Comparison of ENCODE assay signal across 8 cellular contexts in genomic region chr11:6319879-6320410, GRCh38. TPM values are rescaled to one million over a fixed set of nuclear protein-coding genes. Genes with fewer than 3 reads are reported as not detected.
A peak's percentile ranks its signal among the peaks of the same experiment; 100 is the strongest.
DNase-seq lines count a peak whose midpoint lies in the region; ATAC-seq and TF ChIP-seq lines count a peak whose summit lies in the region.

No MANE protein-coding gene starts in this region.

- no peaks in the 10 kb centered on the region for H3K9me3 Mint-ChIP-seq in stimulated activated effector memory CD8-positive, alpha-beta T cell treated with anti-CD3 and anti-CD28 coated beads, Interleukin-12 subunit alpha, Interleukin-12 subunit beta, amount 100 ng/mL, for 72 hours

- intact Hi-C loops in PC-9 (cut with micrococcal nuclease; ENCODE audit: unreplicated experiment): loop anchor here (2.0 kb wide), 1 partner anchor 85 kb away; the partner anchor contains the start of gene FHIP1B
- intact Hi-C loops in colonic mucosa (cut with DNase I): loop anchor here (5.0 kb wide), 1 partner anchor 298 kb away; no protein-coding TSS in a partner anchor

- H3K36me3 Mint-ChIP-seq in stimulated activated effector memory CD8-positive, alpha-beta T cell treated with anti-CD3 and anti-CD28 coated beads, Interleukin-12 subunit alpha, Interleukin-12 subunit beta, amount 100 ng/mL, for 72 hours: peaks cover 25% of the 10 kb centered on the region

- peak; percentile 36 for ATAC-seq in GM21619 (IDR thresholded peaks at IDR 0.05; ENCODE audit: unreplicated experiment)
- ATAC-seq in stimulated activated effector memory CD8-positive, alpha-beta T cell treated with anti-CD3 and anti-CD28 coated beads, Interleukin-12 subunit alpha, Interleukin-12 subunit beta, amount 100 ng/mL, for 72 hours: peak; percentile 47

- H3K27me3 ChIP-seq in PC-9 (ENCODE audit: insufficient read depth, low read depth): no peaks in the 10 kb centered on the region
- no peaks in the 10 kb centered on the region for H3K27me3 ChIP-seq in colonic mucosa
- H3K27me3 ChIP-seq in layer of hippocampus (ENCODE audit: control insufficient read depth, insufficient read depth, low read length): peaks cover 2% of the 10 kb centered on the region

- peak overlapping the region; percentile 81 for H3K4me3 Mint-ChIP-seq in stimulated activated effector memory CD8-positive, alpha-beta T cell treated with anti-CD3 and anti-CD28 coated beads, Interleukin-12 subunit alpha, Interleukin-12 subunit beta, amount 100 ng/mL, for 72 hours

- H3K36me3 ChIP-seq in PC-9 (ENCODE audit: low read depth) (no peaks in the 10 kb centered on the region), colonic mucosa (no peaks in the 10 kb centered on the region)

- H3K4me1 Mint-ChIP-seq in stimulated activated effector memory CD8-positive, alpha-beta T cell treated with anti-CD3 and anti-CD28 coated beads, Interleukin-12 subunit alpha, Interleukin-12 subunit beta, amount 100 ng/mL, for 72 hours: peaks cover 36% of the 10 kb centered on the region

- CTCF ChIA-PET in PC-9 (lab: Charles Lee): no interaction called here

- no peaks in the 10 kb centered on the region for H4K20me1 ChIP-seq in PC-9 (ENCODE audit: insufficient read depth)

- H3K27ac Mint-ChIP-seq in stimulated activated effector memory CD8-positive, alpha-beta T cell treated with anti-CD3 and anti-CD28 coated beads, Interleukin-12 subunit alpha, Interleukin-12 subunit beta, amount 100 ng/mL, for 72 hours: peak overlapping the region; percentile 96

- H3K9me2 ChIP-seq in PC-9 (ENCODE audit: insufficient read depth): no peaks in the 10 kb centered on the region

- peak overlapping the region; percentile 16 to 90 for H3K9ac ChIP-seq in colonic mucosa (ENCODE audit: low read depth in 2 of 2, low read length in 2 of 2)

- H3K4me2 ChIP-seq in PC-9: peak overlapping the region; percentile 68

- H3K4me3 ChIP-seq in PC-9: peak overlapping the region; percentile 46
- peak overlapping the region; percentile 57 for H3K4me3 ChIP-seq in colonic mucosa

- no peaks in the 10 kb centered on the region for H3K9me3 ChIP-seq in PC-9 (ENCODE audit: insufficient read depth, low read depth)
- no peaks in the 10 kb centered on the region for H3K9me3 ChIP-seq in colonic mucosa

- no peaks in the 10 kb centered on the region for H3F3A ChIP-seq in PC-9 (ENCODE audit: insufficient read depth, low read depth)

- H2AFZ ChIP-seq in PC-9: peak overlapping the region; percentile 69

- H3K4me1 ChIP-seq in PC-9 (replicated peaks; ENCODE audit: insufficient read depth) (no peaks in the 10 kb centered on the region), colonic mucosa (no peaks in the 10 kb centered on the region)

- BruUV-seq in PC-9 (replicated peaks; lab: Mats Ljungman, UMichigan): no TSS peak

- no peaks in the 10 kb centered on the region for H3K79me2 ChIP-seq in PC-9 (ENCODE audit: low read depth)

- H3K27ac ChIP-seq in PC-9 (no peak overlapping the region), colonic mucosa (peak overlapping the region; percentile 97), layer of hippocampus (ENCODE audit: low read depth, low read length) (peak overlapping the region; percentile 87)

- TF ChIP-seq CTCF in PC-9 (conservative IDR thresholded peaks at IDR 0.05) (no peak), colonic mucosa (IDR thresholded peaks at IDR 0.05) (no peak)

- DNase-seq in EL (peak; percentile 96), PC-9 (peak in 1 of 2 experiments; percentile 82), colonic mucosa (peak; percentile 90), H4 (ENCODE audit: low spot score) (no peak), occipital lobe (lab: John Stamatoyannopoulos, UW) (no peak)
- peak in 1 of 2 donors; percentile 22 for DNase-seq in stimulated activated effector memory CD8-positive, alpha-beta T cell treated with anti-CD3 and anti-CD28 coated beads, Interleukin-12 subunit alpha, Interleukin-12 subunit beta, amount 100 ng/mL, for 72 hours (ENCODE audit: low spot score in 2 of 2)

- POLR2A ChIA-PET in PC-9 (lab: Charles Lee; ENCODE audit: unreplicated experiment): interaction anchor here (0.6 to 0.7 kb wide), 2 partner anchors 32 to 36 kb away, joined by 3 read pairs; no protein-coding TSS in a partner anchor

RNA-seq across cellular contexts. Expression of gene CAVIN3, which starts 0.4 kb away (rescaled TPM):
- total RNA-seq in PC-9 (2021): 25.7 and 26.0 TPM in 2 replicates
- 10 to 100 TPM in 1 of 2 donors, 1 to 10 TPM in 1; 6.5 to 15.4 TPM for total RNA-seq in colonic mucosa
- 0.27 and 0.41 TPM in 2 replicates for total RNA-seq in H4 (2014; rRNA removed; shearing (Covaris generic))
- 2.5 TPM for total RNA-seq in occipital lobe

Comparison
In these comparisons a context has a peak if more than half of its experiments do, and no peak if none do; other contexts are left out.
1. DNase-seq: peak in EL (single experiment) and colonic mucosa (single experiment); none in H4 (single experiment) and occipital lobe (single experiment).